Comparison of ENCODE assay signal across 14 cellular contexts in the genomic region with DNA sequence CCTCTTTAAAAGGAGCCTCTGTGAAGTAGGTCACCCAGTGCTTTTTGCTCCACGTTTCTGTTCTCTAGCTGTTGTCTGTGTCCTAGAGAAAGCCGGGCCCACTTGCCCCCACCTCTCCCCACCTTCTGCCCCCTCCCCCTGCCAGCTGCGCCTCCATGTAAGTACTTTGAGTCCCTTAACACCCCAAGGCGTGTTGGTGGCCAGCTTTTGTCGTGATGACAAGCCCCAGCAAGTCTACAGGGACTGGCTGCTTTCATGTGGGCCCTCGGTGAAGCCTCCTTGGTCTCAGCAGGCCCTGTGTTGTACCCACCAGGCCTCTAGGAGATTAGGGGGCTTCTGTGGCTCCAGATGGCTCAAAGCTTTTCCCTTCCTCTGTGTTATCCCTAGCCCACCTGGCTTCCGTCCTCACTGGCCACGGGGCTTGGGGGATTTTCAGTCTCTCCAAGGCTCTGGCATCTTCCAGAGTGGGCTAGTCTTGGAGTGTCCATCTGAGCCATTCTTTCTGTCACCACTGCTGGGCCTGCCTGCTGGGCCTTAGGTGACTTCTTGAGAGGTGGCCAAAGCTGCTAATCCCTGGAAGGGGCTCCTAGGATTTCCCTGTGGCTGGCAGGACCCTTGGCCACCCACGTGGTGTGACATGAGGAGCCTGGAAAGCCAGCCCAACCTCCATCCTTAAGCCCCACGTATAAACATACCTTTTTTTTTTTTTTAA. TPM values are rescaled to one million over a fixed set of nuclear protein-coding genes. Genes with fewer than 3 reads are reported as not detected.
DNase-seq lines count a peak whose midpoint lies in the region; ATAC-seq and TF ChIP-seq lines count a peak whose summit lies in the region.
"Had no signal": no experiment of that assay in that cellular context is flagged by ENCODE, and none has a peak within 500 bp of the region (broad histone marks: within the 10 kb centered on the region; RNA-seq: fewer than 3 reads in every experiment).

No MANE protein-coding gene starts in this region.

- no peak overlapping the region for H4K8ac ChIP-seq in neuronal stem cell (ENCODE audit: low read depth, low read length)

- H3K14ac ChIP-seq in neuronal stem cell (ENCODE audit: low read length) = no peak overlapping the region

- H3K36me3 ChIP-seq in WERI-Rb-1 (no peaks in the 10 kb centered on the region; the same call in none of the 2 replicates), esophagus (ENCODE audit: control insufficient read depth in 2 of 2, insufficient read depth in 2 of 2, low read length in 1 of 2) (no peaks in the 10 kb centered on the region), neuronal stem cell (replicated peaks in 1 of 2; ENCODE audit: control insufficient read depth in 2 of 2, insufficient read depth in 2 of 2, low read length in 2 of 2) (peaks cover 0 to 12% of the 10 kb centered on the region in 2 donors), thoracic aorta (no peaks in the 10 kb centered on the region)
- no peaks in the 10 kb centered on the region for H3K36me3 ChIP-seq in CD8-positive, alpha-beta memory T cell (ENCODE audit: insufficient read depth, low read length)

- no peaks in the 10 kb centered on the region for H3K27me3 ChIP-seq in WERI-Rb-1 (ENCODE audit: insufficient read depth, low read depth, severe bottlenecking)
- H3K27me3 ChIP-seq in esophagus (ENCODE audit: control insufficient read depth in 1 of 2, insufficient read depth in 2 of 2, low read length in 2 of 2) = no peaks in the 10 kb centered on the region
- H3K27me3 ChIP-seq in neuronal stem cell (ENCODE audit: control insufficient read depth in 3 of 3, insufficient read depth in 3 of 3, low read depth in 1 of 3, low read length in 3 of 3) = no peaks in the 10 kb centered on the region
- no peaks in the 10 kb centered on the region for H3K27me3 ChIP-seq in thoracic aorta (replicated peaks; ENCODE audit: insufficient read depth)
- no peaks in the 10 kb centered on the region for H3K27me3 ChIP-seq in CD8-positive, alpha-beta memory T cell (ENCODE audit: insufficient read depth, low read length, poor library complexity, severe bottlenecking)

- no peaks in the 10 kb centered on the region for H3K9me3 ChIP-seq in WERI-Rb-1 (ENCODE audit: severe bottlenecking)
- no peaks in the 10 kb centered on the region for H3K9me3 ChIP-seq in esophagus (ENCODE audit: control insufficient read depth in 2 of 2, insufficient read depth in 1 of 2, low read depth in 1 of 2, low read length in 1 of 2)
- H3K9me3 ChIP-seq in neuronal stem cell (replicated peaks in 1 of 2; ENCODE audit: control insufficient read depth in 2 of 2, insufficient read depth in 1 of 2, low read depth in 1 of 2, low read length in 2 of 2) = no peaks in the 10 kb centered on the region
- no peaks in the 10 kb centered on the region for H3K9me3 ChIP-seq in thoracic aorta
- H3K9me3 ChIP-seq in CD8-positive, alpha-beta memory T cell (ENCODE audit: low read length) = no peaks in the 10 kb centered on the region

- intact Hi-C loops in activated CD4-positive, alpha-beta memory T cell treated with anti-CD3 and anti-CD28 coated beads for 36 hours (cut with micrococcal nuclease) = no loop called here

- no peaks in the 10 kb centered on the region for H3K36me3 Mint-ChIP-seq in activated CD4-positive, alpha-beta memory T cell treated with anti-CD3 and anti-CD28 coated beads for 36 hours
- no peaks in the 10 kb centered on the region for H3K36me3 Mint-ChIP-seq in CD8-positive, alpha-beta memory T cell
- H3K36me3 Mint-ChIP-seq: activated naive CD8-positive, alpha-beta T cell treated with anti-CD3 and anti-CD28 coated beads, Interleukin-2, amount 10 ng/mL, durations not matched to agents 7 days and 5 days; CD8-positive, alpha-beta T cell had no signal

- no peak overlapping the region for H3K4me3 ChIP-seq in WERI-Rb-1 (ENCODE audit: low read depth, low read length)
- no peak overlapping the region for H3K4me3 ChIP-seq in esophagus (ENCODE audit: low read depth in 1 of 2, low read length in 2 of 2)
- no peak overlapping the region for H3K4me3 ChIP-seq in neuronal stem cell (ENCODE audit: low read length in 2 of 2)
- H3K4me3 ChIP-seq in thoracic aorta = no peak overlapping the region
- H3K4me3 ChIP-seq in CD8-positive, alpha-beta memory T cell (ENCODE audit: low read length) = no peak overlapping the region

- H4K91ac ChIP-seq in neuronal stem cell (ENCODE audit: low read depth, low read length, poor library complexity) = no peak overlapping the region

- no peak overlapping the region for H2BK5ac ChIP-seq in neuronal stem cell (ENCODE audit: low read length)

- TF ChIP-seq CTCF in WERI-Rb-1 (IDR thresholded peaks at IDR 0.05; ENCODE audit: low read depth, low read length) = no peak
- TF ChIP-seq CTCF in thoracic aorta (IDR thresholded peaks at IDR 0.05) = no peak

- H3K9me3 Mint-ChIP-seq in activated CD4-positive, alpha-beta memory T cell treated with anti-CD3 and anti-CD28 coated beads for 36 hours = no peaks in the 10 kb centered on the region
- H3K9me3 Mint-ChIP-seq in CD8-positive, alpha-beta memory T cell = no peaks in the 10 kb centered on the region
- H3K9me3 Mint-ChIP-seq: activated naive CD8-positive, alpha-beta T cell treated with anti-CD3 and anti-CD28 coated beads, Interleukin-2, amount 10 ng/mL, durations not matched to agents 7 days and 5 days; CD8-positive, alpha-beta T cell; HFFc6 had no signal

- H3K27ac ChIP-seq in WERI-Rb-1 = peak overlapping the region; percentile 93
- H3K27ac ChIP-seq in esophagus (ENCODE audit: low read depth in 2 of 2, low read length in 1 of 2) = peak overlapping the region; percentile 95 to 98
- H3K27ac ChIP-seq in neuronal stem cell (replicated peaks; ENCODE audit: low read length) = no peak overlapping the region
- peak overlapping the region; percentile 90 for H3K27ac ChIP-seq in thoracic aorta
- H3K27ac ChIP-seq in CD8-positive, alpha-beta memory T cell (ENCODE audit: low read depth, low read length) = no peak overlapping the region

- H3K27ac Mint-ChIP-seq in activated CD4-positive, alpha-beta memory T cell treated with anti-CD3 and anti-CD28 coated beads for 36 hours = no peak overlapping the region
- H3K27ac Mint-ChIP-seq in CD8-positive, alpha-beta memory T cell = no peak overlapping the region
- H3K27ac Mint-ChIP-seq: activated naive CD8-positive, alpha-beta T cell treated with anti-CD3 and anti-CD28 coated beads, Interleukin-2, amount 10 ng/mL, durations not matched to agents 7 days and 5 days; CD8-positive, alpha-beta T cell had no signal

- H2BK12ac ChIP-seq in neuronal stem cell (ENCODE audit: low read length) = no peak overlapping the region

- no peak overlapping the region for H3K9ac ChIP-seq in neuronal stem cell (ENCODE audit: low read depth, low read length, poor library complexity)

- H3K23ac ChIP-seq in neuronal stem cell (ENCODE audit: low read depth, low read length, poor library complexity) = no peak overlapping the region

- H3K4me1 Mint-ChIP-seq in activated CD4-positive, alpha-beta memory T cell treated with anti-CD3 and anti-CD28 coated beads for 36 hours (ENCODE audit: low read depth) = no peaks in the 10 kb centered on the region
- H3K4me1 Mint-ChIP-seq in CD8-positive, alpha-beta memory T cell = no peaks in the 10 kb centered on the region
- H3K4me1 Mint-ChIP-seq: activated naive CD8-positive, alpha-beta T cell treated with anti-CD3 and anti-CD28 coated beads, Interleukin-2, amount 10 ng/mL, durations not matched to agents 7 days and 5 days had no signal

- H2AFZ ChIP-seq in neuronal stem cell (ENCODE audit: low read length) = no peak overlapping the region

- H2BK15ac ChIP-seq in neuronal stem cell (ENCODE audit: low read length) = no peak overlapping the region

- H3K79me1 ChIP-seq in neuronal stem cell (ENCODE audit: low read depth, low read length) = peaks cover 21% of the 10 kb centered on the region

- H3K4me3 Mint-ChIP-seq in activated CD4-positive, alpha-beta memory T cell treated with anti-CD3 and anti-CD28 coated beads for 36 hours = no peak overlapping the region
- H3K4me3 Mint-ChIP-seq in CD8-positive, alpha-beta memory T cell = no peak overlapping the region
- H3K4me3 Mint-ChIP-seq: activated naive CD8-positive, alpha-beta T cell treated with anti-CD3 and anti-CD28 coated beads, Interleukin-2, amount 10 ng/mL, durations not matched to agents 7 days and 5 days; CD8-positive, alpha-beta T cell; HFFc6 had no signal

- WGBS in esophagus, 2 donors = 35 to 48% methylated on average over 10 of the region's 10 CpGs
- no CpG with 5 or more reads among the region's 10 CpGs for WGBS in neuronal stem cell (ENCODE audit: extremely low coverage in 2 of 2, insufficient read length in 2 of 2, insufficient replicate concordance in 1 of 2), 2 donors

- H3K18ac ChIP-seq in neuronal stem cell (ENCODE audit: low read length) = peak overlapping the region; percentile 1

- H3K27me3 Mint-ChIP-seq in activated CD4-positive, alpha-beta memory T cell treated with anti-CD3 and anti-CD28 coated beads for 36 hours = no peaks in the 10 kb centered on the region
- peaks cover 0 to 2% of the 10 kb centered on the region in 2 donors for H3K27me3 Mint-ChIP-seq in CD8-positive, alpha-beta memory T cell

- CTCF ChIA-PET in activated CD4-positive, alpha-beta memory T cell treated with anti-CD3 and anti-CD28 coated beads for 36 hours (lab: Charles Lee) = no interaction called here
- CTCF ChIA-PET in CD8-positive, alpha-beta memory T cell (lab: Charles Lee) = interaction anchor here (1.2 kb wide), 1 partner anchor 48 kb away, joined by 5 read pairs; no protein-coding TSS in a partner anchor

- H2AK5ac ChIP-seq in neuronal stem cell (ENCODE audit: low read depth, low read length) = no peak overlapping the region

- no peak for ATAC-seq in thoracic aorta (ENCODE audit: insufficient number of reproducible peaks, low FRiP score, low read depth)
- ATAC-seq in HG03139 (IDR thresholded peaks at IDR 0.05; ENCODE audit: unreplicated experiment) = no peak
- ATAC-seq: CD8-positive, alpha-beta T cell; left lobe of liver had no signal

- no peak overlapping the region for H3K4me2 ChIP-seq in neuronal stem cell (ENCODE audit: insufficient read depth, low read length, poor library complexity, severe bottlenecking)

- H3K4ac ChIP-seq in neuronal stem cell (ENCODE audit: low read length) = no peak overlapping the region

- H2BK120ac ChIP-seq in neuronal stem cell (ENCODE audit: low read depth, low read length) = no peak overlapping the region

- H3K4me1 ChIP-seq in esophagus (ENCODE audit: control insufficient read depth in 2 of 2, insufficient read depth in 2 of 2, low read length in 1 of 2) = peaks cover 47 to 67% of the 10 kb centered on the region in 2 donors
- H3K4me1 ChIP-seq in neuronal stem cell (ENCODE audit: control insufficient read depth in 2 of 2, insufficient read depth in 1 of 2, low read depth in 1 of 2, low read length in 2 of 2) = peaks cover 23 to 42% of the 10 kb centered on the region in 2 donors
- peaks cover 56 to 97% of the 10 kb centered on the region in 2 donors for H3K4me1 ChIP-seq in thoracic aorta (ENCODE audit: control insufficient read depth in 1 of 2, low read depth in 2 of 2)
- no peaks in the 10 kb centered on the region for H3K4me1 ChIP-seq in CD8-positive, alpha-beta memory T cell (ENCODE audit: insufficient read depth, low read length)

- DNase-seq in WERI-Rb-1 = peak; percentile 94
- DNase-seq in neuronal stem cell (ENCODE audit: low spot score) = no peak
- no peak for DNase-seq in thoracic aorta (ENCODE audit: low spot score)
- DNase-seq in activated CD4-positive, alpha-beta memory T cell treated with anti-CD3 and anti-CD28 coated beads for 36 hours = no peak
- no peak for DNase-seq in CD8-positive, alpha-beta memory T cell
- DNase-seq in NCI-H146 treated with DMSO at 0.1 percent for 48 hours (lab: John Stamatoyannopoulos, UW; ENCODE audit: unreplicated experiment) = no peak
- DNase-seq: activated naive CD8-positive, alpha-beta T cell treated with anti-CD3 and anti-CD28 coated beads, Interleukin-2, amount 10 ng/mL, durations not matched to agents 7 days and 5 days; CD8-positive, alpha-beta T cell; HFFc6; NCI-H510A treated with DMSO at 0.1 percent for 48 hours; occipital lobe had no signal

- POLR2A ChIA-PET in activated CD4-positive, alpha-beta memory T cell treated with anti-CD3 and anti-CD28 coated beads for 36 hours (lab: Charles Lee) = no interaction called here
- POLR2A ChIA-PET in CD8-positive, alpha-beta memory T cell (lab: Charles Lee) = no interaction called here

RNA-seq across cellular contexts. Expression of gene NDST1, which starts 1.2 kb away (rescaled TPM):
- 10 to 100 TPM; 29.9 to 37.3 TPM for polyA plus RNA-seq in esophagus
- polyA plus RNA-seq in neuronal stem cell (2013, experiment 1 of 2) = 27.1 TPM
- 25.9 TPM for polyA plus RNA-seq in neuronal stem cell (2013, experiment 2 of 2)
- total RNA-seq in thoracic aorta = 100 to 1,000 TPM; 112 to 131 TPM
- total RNA-seq in activated CD4-positive, alpha-beta memory T cell treated with anti-CD3 and anti-CD28 coated beads for 36 hours = 1 to 10 TPM; 2.5 to 2.6 TPM
- 1 to 10 TPM; 1.9 to 2.8 TPM for total RNA-seq in CD8-positive, alpha-beta memory T cell
- polyA plus RNA-seq in CD8-positive, alpha-beta memory T cell = 0.13 TPM

RNA-seq across cellular contexts. Expression of gene RPS14, which starts 57.2 kb away (rescaled TPM):
- 1,000 to 10,000 TPM; 2,283 to 4,187 TPM for polyA plus RNA-seq in esophagus
- polyA plus RNA-seq in neuronal stem cell (2013, experiment 1 of 2) = 5,106 TPM
- 5,095 TPM for polyA plus RNA-seq in neuronal stem cell (2013, experiment 2 of 2)
- total RNA-seq in thoracic aorta = 1,000 to 10,000 TPM; 1,311 to 1,492 TPM
- total RNA-seq in activated CD4-positive, alpha-beta memory T cell treated with anti-CD3 and anti-CD28 coated beads for 36 hours = 1,000 to 10,000 TPM; 3,748 to 3,882 TPM
- 1,000 to 10,000 TPM; 2,924 to 3,007 TPM for total RNA-seq in CD8-positive, alpha-beta memory T cell
- 6,416 TPM for polyA plus RNA-seq in CD8-positive, alpha-beta memory T cell

Comparison
In these comparisons a context has a peak if more than half of its experiments do, and no peak if none do; other contexts are left out.
1. H3K27ac ChIP-seq: peak in WERI-Rb-1 (single experiment), esophagus (2 of 2) and thoracic aorta (2 of 2); none in neuronal stem cell (single experiment) and CD8-positive, alpha-beta memory T cell (single experiment).
2. RNA of gene NDST1, which starts 1.2 kb away (total RNA-seq): 112 to 131 TPM in thoracic aorta; 1.9 to 2.8 TPM in CD8-positive, alpha-beta memory T cell and 2.5 to 2.6 TPM in activated CD4-positive, alpha-beta memory T cell treated with anti-CD3 and anti-CD28 coated beads for 36 hours; every median in the first group is over 10 times any median in the second.